Comparison of ENCODE assay signal across 14 cellular contexts in genomic region chr12:124765571-124766489, GRCh38.
DNase-seq lines count a peak whose midpoint lies in the region; ATAC-seq, FAIRE-seq and TF ChIP-seq lines count a peak whose summit lies in the region.
"Had no signal": no experiment of that assay in that cellular context is flagged by ENCODE, and none has a peak within 500 bp of the region (broad histone marks: within the 10 kb centered on the region; RNA-seq: fewer than 3 reads in every experiment).

No MANE protein-coding gene starts in this region.

- no peak for FAIRE-seq in astrocyte (lab: Jason Lieb, UNC)
- FAIRE-seq: GM18507 had no signal

- H3K27me3 Mint-ChIP-seq in astrocyte (ENCODE audit: low read depth, unreplicated experiment) = no peaks in the 10 kb centered on the region

- H3K4me2 ChIP-seq in astrocyte (ENCODE audit: low read length) = peak overlapping the region; percentile 23
- H3K4me2 ChIP-seq in skeletal muscle satellite cell (ENCODE audit: low read length) = no peak overlapping the region

- H3K27me3 ChIP-seq in astrocyte (ENCODE audit: insufficient read depth, low read length) (no peaks in the 10 kb centered on the region), right cardiac atrium (ENCODE audit: control insufficient read depth, insufficient read depth) (no peaks in the 10 kb centered on the region), skeletal muscle satellite cell (ENCODE audit: control insufficient read depth, insufficient read depth, low read length) (peaks cover 4% of the 10 kb centered on the region)

- no peak overlapping the region for H3K4me3 ChIP-seq in astrocyte (ENCODE audit: insufficient read depth, low read depth, low read length)
- H3K4me3 ChIP-seq in right cardiac atrium (ENCODE audit: low read length) = no peak overlapping the region
- H3K4me3 ChIP-seq in skeletal muscle satellite cell (ENCODE audit: low read length) = no peak overlapping the region

- ATAC-seq in right cardiac atrium (peak; percentile 17 to 50), HG03565 (IDR thresholded peaks at IDR 0.05; ENCODE audit: unreplicated experiment) (no peak), GM19324 (IDR thresholded peaks at IDR 0.05; ENCODE audit: low FRiP score, unreplicated experiment) (no peak)
- ATAC-seq: WTC11 had no signal

- H3K9ac ChIP-seq in astrocyte (ENCODE audit: low read length) (peak overlapping the region; percentile 38), skeletal muscle satellite cell (ENCODE audit: low read depth, low read length) (peak overlapping the region; percentile 43)

- TF ChIP-seq CTCF in astrocyte (IDR thresholded peaks at IDR 0.05; ENCODE audit: insufficient read depth, low read depth, low read length) = no peak

- peaks cover 33% of the 10 kb centered on the region for H3K4me1 ChIP-seq in astrocyte (ENCODE audit: insufficient read depth, low read length)
- peaks cover 13% of the 10 kb centered on the region for H3K4me1 ChIP-seq in right cardiac atrium (ENCODE audit: control insufficient read depth, insufficient read depth, low read length)
- peaks cover 30% of the 10 kb centered on the region for H3K4me1 ChIP-seq in skeletal muscle satellite cell (ENCODE audit: control insufficient read depth, insufficient read depth, low read length)

- H3K27ac ChIP-seq in astrocyte (ENCODE audit: low read depth, low read length) = peak overlapping the region; percentile 42
- H3K27ac ChIP-seq in right cardiac atrium (ENCODE audit: low read length) = peak overlapping the region; percentile 93
- H3K27ac ChIP-seq: HL-60 had no signal

- H3K36me3 ChIP-seq in astrocyte (ENCODE audit: insufficient read depth, low read length) = no peaks in the 10 kb centered on the region
- H3K36me3 ChIP-seq in skeletal muscle satellite cell (ENCODE audit: insufficient read depth, low read length) = no peaks in the 10 kb centered on the region

- H3K36me3 Mint-ChIP-seq in astrocyte (ENCODE audit: low read depth, unreplicated experiment) = peaks cover 5% of the 10 kb centered on the region

- peaks cover 55% of the 10 kb centered on the region for H3K4me1 Mint-ChIP-seq in astrocyte (ENCODE audit: low read depth, unreplicated experiment)
- H3K4me1 Mint-ChIP-seq: WTC11 had no signal

- no peak overlapping the region for H2AFZ ChIP-seq in astrocyte (ENCODE audit: low read depth, low read length)

- DNase-seq in AG20443 (ENCODE audit: low spot score) = peak; percentile 34
- peak; percentile 52 for DNase-seq in astrocyte (ENCODE audit: low read depth)
- DNase-seq in right cardiac atrium = peak in 1 of 3 donors; percentile 69
- no peak for DNase-seq in KG1 (lab: John Stamatoyannopoulos, UW)
- no peak for DNase-seq in NCI-H345 treated with DMSO at 0.1 percent for 48 hours (lab: John Stamatoyannopoulos, UW; ENCODE audit: unreplicated experiment)
- DNase-seq: activated T-cell treated with anti-CD3 and anti-CD28 coated beads, Interleukin-2, amount 50 U/mL, for 24 hours; stimulated activated CD4-positive, alpha-beta T cell treated with anti-CD3 and anti-CD28 coated beads, Interleukin-2, amount 100 ng/mL, for 24 hours; stimulated activated naive CD4-positive, alpha-beta T cell had no signal

- H4K20me1 ChIP-seq in astrocyte (ENCODE audit: insufficient read depth, low read length) = no peaks in the 10 kb centered on the region

- 49% methylated on average over 9 of the region's 9 CpGs for WGBS in right cardiac atrium

- H3K27ac Mint-ChIP-seq in astrocyte (ENCODE audit: unreplicated experiment) = peak overlapping the region; percentile 98
- H3K27ac Mint-ChIP-seq: activated T-cell treated with anti-CD3 and anti-CD28 coated beads, Interleukin-2, amount 50 U/mL, for 24 hours; WTC11 had no signal

- intact Hi-C loops in right cardiac atrium (cut with DNase I) = loop anchor here (5.0 to 10.0 kb wide), 10 partner anchors 89 to 729 kb away; partner anchors contain the start of gene NCOR2 (in 3 of the 4)

- H3K9me3 Mint-ChIP-seq in astrocyte (ENCODE audit: unreplicated experiment) = peaks cover 13% of the 10 kb centered on the region

- H3K9me3 ChIP-seq in astrocyte (ENCODE audit: insufficient read depth, low read depth, low read length) (peaks cover 9% of the 10 kb centered on the region), right cardiac atrium (ENCODE audit: control insufficient read depth, low read length) (no peaks in the 10 kb centered on the region), skeletal muscle satellite cell (replicated peaks; ENCODE audit: low read length) (peaks cover 7% of the 10 kb centered on the region)

- no peaks in the 10 kb centered on the region for H3K79me2 ChIP-seq in astrocyte (ENCODE audit: insufficient read depth, low read length)

- H3K4me3 Mint-ChIP-seq in astrocyte (ENCODE audit: unreplicated experiment) = peak overlapping the region; percentile 40
- H3K4me3 Mint-ChIP-seq: activated T-cell treated with anti-CD3 and anti-CD28 coated beads, Interleukin-2, amount 50 U/mL, for 24 hours; WTC11 had no signal

Comparison
In these comparisons a context has a peak if more than half of its experiments do, and no peak if none do; other contexts are left out.
1. DNase-seq: peak in AG20443 (single experiment) and astrocyte (single experiment); none in KG1 (single experiment) and NCI-H345 treated with DMSO at 0.1 percent for 48 hours (single experiment).
2. ATAC-seq: peak in right cardiac atrium (2 of 2); none in HG03565 (single experiment) and GM19324 (single experiment).